ENCODE assay signal across 26 cellular contexts in the genomic region with DNA sequence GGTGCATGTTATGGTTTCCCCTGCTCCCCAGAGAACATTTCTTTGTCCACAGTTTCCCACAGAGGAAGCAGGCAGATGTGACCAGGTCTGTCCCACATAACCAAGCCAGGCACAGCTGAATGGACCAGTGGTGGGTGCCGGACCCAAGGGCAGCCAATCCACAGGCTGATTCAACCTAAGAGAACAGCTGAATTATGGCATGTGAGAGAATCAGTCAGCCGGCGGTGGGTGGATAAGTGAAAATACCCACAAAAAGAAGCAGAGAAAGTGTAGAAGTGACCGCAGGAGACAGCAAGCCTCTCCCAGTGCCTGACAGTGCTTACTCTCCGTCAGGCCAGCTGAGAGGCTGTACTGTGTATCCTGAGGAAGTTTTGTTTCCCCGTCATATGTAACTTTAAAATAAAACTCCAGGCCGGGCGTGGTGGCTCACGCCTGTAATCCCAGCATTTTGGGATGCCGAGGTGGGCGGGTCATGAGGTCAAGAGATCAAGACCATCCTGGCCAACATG. TPM values are rescaled to one million over a fixed set of nuclear protein-coding genes. Genes with fewer than 3 reads are reported as not detected.
"Had no signal": no experiment of that assay in that cellular context is flagged by ENCODE, and none has a peak within 500 bp of the region (broad histone marks: within the 10 kb centered on the region; RNA-seq: fewer than 3 reads in every experiment).

No MANE protein-coding gene starts in this region.

- FAIRE-seq: RCC 7860 had no signal

- H3K4me1 ChIP-seq: SJSA1 had no signal

- DNase-seq: KBM-7, MV-4-11, NCI-H1092, NCI-H1105 treated with DMSO at 0.1 percent for 48 hours, NCI-H1417 treated with DMSO at 0.1 percent for 48 hours, NCI-H146, NCI-H1694 treated with DMSO at 0.1 percent for 48 hours, NCI-H1930, NCI-H2081, NCI-H2107, NCI-H2171, NCI-H226, NCI-H446, NCI-H510A, NCI-H524 treated with DMSO at 0.1 percent for 48 hours, NCI-H69, NCI-H774, Right ventricle myocardium superior, RPMI8226, SIG-M5 had no signal

- H3K4me3 ChIP-seq: SJSA1, SK-N-MC had no signal

- H3K9me3 ChIP-seq: SJSA1 had no signal

- H3K27me3 ChIP-seq: SJSA1 had no signal

- H3K36me3 ChIP-seq: SJSA1 had no signal

- H3K27ac ChIP-seq: SJSA1, SK-N-MC had no signal

RNA-seq across cellular contexts. Expression of a gene that starts 14.9 kb away (rescaled TPM):
- total RNA-seq: HT-29, LHCN-M2, MCF 10A, Right ventricle myocardium superior, SJSA1 had no signal
